ENCODE assay signal across 9 cellular contexts in the genomic region with DNA sequence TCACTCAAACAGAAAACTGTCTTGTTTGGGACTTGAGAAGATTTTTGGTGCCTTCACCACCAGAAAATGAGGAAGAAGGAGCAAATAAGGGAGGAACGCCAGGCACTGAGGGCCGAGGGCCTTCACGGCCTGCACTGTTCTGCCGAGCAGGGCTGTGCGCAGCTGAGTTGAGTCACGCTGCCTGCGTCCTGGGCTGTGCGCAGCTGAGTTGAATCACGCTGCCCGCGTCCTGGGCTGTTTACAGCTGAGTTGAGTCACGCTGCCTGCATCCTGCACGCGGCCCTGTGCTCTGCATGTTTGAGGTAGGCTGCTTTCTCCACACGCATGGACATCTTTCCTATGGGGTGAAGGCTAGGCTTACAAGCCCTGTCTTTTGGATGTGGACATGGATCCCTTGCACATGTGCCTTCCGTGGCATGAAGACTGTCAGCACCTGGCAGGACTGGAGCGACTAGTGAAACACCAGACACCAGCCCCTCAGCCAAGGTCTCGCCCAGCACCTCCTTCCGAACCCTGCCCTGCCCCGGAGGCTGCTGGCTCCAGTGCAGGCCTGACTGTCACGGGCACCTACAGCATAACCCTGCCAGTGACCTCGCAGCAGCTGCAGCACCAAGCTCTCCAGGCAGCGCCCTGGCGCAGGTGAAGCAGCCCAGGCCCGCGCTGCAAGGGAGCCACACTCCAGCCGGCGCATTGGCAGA.
DNase-seq lines count a peak whose midpoint lies in the region; ATAC-seq and TF ChIP-seq lines count a peak whose summit lies in the region.
"Had no signal": no experiment of that assay in that cellular context is flagged by ENCODE, and none has a peak within 500 bp of the region (broad histone marks: within the 10 kb centered on the region; RNA-seq: fewer than 3 reads in every experiment).

No MANE protein-coding gene starts in this region.

- no peak overlapping the region for H2AK9ac ChIP-seq in IMR-90 (replicated peaks; ENCODE audit: low read depth, low read length, poor library complexity)

- H4K91ac ChIP-seq in IMR-90 (ENCODE audit: insufficient read depth, low read depth, low read length): no peak overlapping the region

- H2BK15ac ChIP-seq in IMR-90 (ENCODE audit: low read depth, low read length): no peak overlapping the region

- peak; percentile 88 for DNase-seq in GM12865 (ENCODE audit: low read depth)
- DNase-seq in IMR-90: peak; percentile 46
- DNase-seq in astrocyte of the hippocampus (ENCODE audit: low read depth, low spot score): peak; percentile 98
- peak; percentile 97 for DNase-seq in osteoblast (ENCODE audit: insufficient read length, low spot score, missing footprints)
- no peak for DNase-seq in globus pallidus (ENCODE audit: low spot score)
- DNase-seq in NCI-H2171 treated with DMSO at 0.1 percent for 48 hours (lab: John Stamatoyannopoulos, UW): no peak

- WGBS in IMR-90 (ENCODE audit: extremely low coverage in 2 of 2, insufficient read length in 1 of 2), 2 experiments: 82% methylated on average over 16 of the region's 28 CpGs; no CpG with 5 or more reads in 1 of the 2 experiments

- H3K36me3 ChIP-seq in IMR-90 (ENCODE audit: control insufficient read depth, insufficient read depth, low read length) (no peaks in the 10 kb centered on the region), osteoblast (ENCODE audit: insufficient read depth, low read length) (no peaks in the 10 kb centered on the region)

- H3K14ac ChIP-seq in IMR-90 (replicated peaks; ENCODE audit: low read depth, low read length): no peak overlapping the region

- TF ChIP-seq CTCF in GM12865 (IDR thresholded peaks at IDR 0.05; ENCODE audit: insufficient read depth, low read depth, low read length, missing control alignments): no peak
- no peak for TF ChIP-seq CTCF in IMR-90 (conservative IDR thresholded peaks at IDR 0.05; ENCODE audit: low read depth, low read length)
- no peak for TF ChIP-seq CTCF in osteoblast (IDR thresholded peaks at IDR 0.05; ENCODE audit: extremely low read depth, low read depth, low read length)

- dilution Hi-C loops in IMR-90 (cut with HindIII; ENCODE audit: low sequenced_read_pairs, unreplicated experiment): no loop called here

- H3K9me3 ChIP-seq in IMR-90 (ENCODE audit: control insufficient read depth, insufficient read depth, low read length): no peaks in the 10 kb centered on the region
- no peaks in the 10 kb centered on the region for H3K9me3 ChIP-seq in osteoblast (ENCODE audit: low read depth, low read length)

- no peak overlapping the region for H2BK20ac ChIP-seq in IMR-90 (ENCODE audit: low read depth, low read length)

- TF ChIP-seq RAD21 in IMR-90 (IDR thresholded peaks at IDR 0.05; ENCODE audit: low read length): no peak

- POLR2A ChIA-PET in IMR-90 (lab: Charles Lee; ENCODE audit: unreplicated experiment): interaction anchor here (0.7 kb wide), 1 partner anchor 156 kb away, joined by 3 read pairs; no protein-coding TSS in a partner anchor

- H3K4me3 ChIP-seq in GM12865 (ENCODE audit: low read depth, low read length) (no peak overlapping the region), IMR-90 (ENCODE audit: insufficient read depth, low read depth, low read length) (no peak overlapping the region), osteoblast (ENCODE audit: insufficient read depth, low read length) (no peak overlapping the region)

- no peaks in the 10 kb centered on the region; the same call in 1 of the 2 replicates for H3K27me3 ChIP-seq in IMR-90 (ENCODE audit: control insufficient read depth, insufficient read depth, low read length)
- no peaks in the 10 kb centered on the region for H3K27me3 ChIP-seq in osteoblast (ENCODE audit: insufficient read depth, low read length)

- no peak overlapping the region for H4K5ac ChIP-seq in IMR-90 (ENCODE audit: low read depth, low read length)

- H2AK5ac ChIP-seq in IMR-90 (ENCODE audit: low read depth, low read length): no peak overlapping the region

- peak overlapping the region; percentile 53 for H2BK5ac ChIP-seq in IMR-90 (ENCODE audit: low read depth, low read length, poor library complexity, severe bottlenecking)

- peak; percentile 65 for ATAC-seq in IMR-90 (ENCODE audit: low read depth)
- ATAC-seq in HG02678 (IDR thresholded peaks at IDR 0.05; ENCODE audit: unreplicated experiment): no peak
- no peak for ATAC-seq in HG02759 (IDR thresholded peaks at IDR 0.05; ENCODE audit: unreplicated experiment)
- ATAC-seq: left colon had no signal

- no TSS peak for BruUV-seq in IMR-90 (replicated peaks; lab: Mats Ljungman, UMichigan)

- H3K4me1 ChIP-seq in IMR-90 (ENCODE audit: control insufficient read depth, insufficient read depth, low read length): no peaks in the 10 kb centered on the region
- H3K4me1 ChIP-seq in osteoblast (ENCODE audit: insufficient read depth, low read length): peaks cover 2% of the 10 kb centered on the region

- no peaks in the 10 kb centered on the region for H3K79me1 ChIP-seq in IMR-90 (ENCODE audit: low read depth in 1 of 2, low read length in 2 of 2)

- H3K79me2 ChIP-seq in osteoblast (ENCODE audit: insufficient read depth, low read length): no peaks in the 10 kb centered on the region

- no peak overlapping the region for H3K56ac ChIP-seq in IMR-90 (ENCODE audit: extremely low read depth, insufficient read depth, low read length)

- H4K8ac ChIP-seq in IMR-90 (ENCODE audit: low read depth in 2 of 2, low read length in 2 of 2): no peak overlapping the region

- TF ChIP-seq POLR2A in IMR-90 (IDR thresholded peaks at IDR 0.05; ENCODE audit: low read depth, low read length): no peak

- intact Hi-C loops in IMR-90 (cut with micrococcal nuclease): no loop called here

- no peak overlapping the region for H3K18ac ChIP-seq in IMR-90 (ENCODE audit: low read depth, low read length)

- CTCF ChIA-PET in IMR-90 (lab: Yijun Ruan, JAX): no interaction called here

- no peak overlapping the region for H3K23ac ChIP-seq in IMR-90 (ENCODE audit: low read depth, low read length)

- H3K27ac ChIP-seq in IMR-90 (ENCODE audit: insufficient read depth, low read length) (no peak overlapping the region), osteoblast (ENCODE audit: low read depth, low read length) (peak overlapping the region; percentile 52)

- H2AFZ ChIP-seq in IMR-90 (replicated peaks; ENCODE audit: low read length, poor library complexity) (no peak overlapping the region), osteoblast (ENCODE audit: low read length) (peak overlapping the region; percentile 77)

- in situ Hi-C loops in IMR-90 (cut with MboI; ENCODE audit: low sequenced_read_pairs): no loop called here

- no peaks in the 10 kb centered on the region for H4K20me1 ChIP-seq in IMR-90 (ENCODE audit: insufficient read depth, low read length)
- H4K20me1 ChIP-seq in osteoblast (ENCODE audit: insufficient read depth, low read length): no peaks in the 10 kb centered on the region

- no peak overlapping the region for H2BK120ac ChIP-seq in IMR-90 (ENCODE audit: low read depth, low read length)

- H3K9ac ChIP-seq in IMR-90 (ENCODE audit: low read depth, low read length): no peak overlapping the region

- H3K4me2 ChIP-seq in IMR-90 (ENCODE audit: low read depth, low read length) (no peak overlapping the region), osteoblast (ENCODE audit: insufficient read depth, low read length) (no peak overlapping the region)

- H3K4ac ChIP-seq in IMR-90 (ENCODE audit: low read depth, low read length): no peak overlapping the region

- H3K9me1 ChIP-seq in IMR-90 (ENCODE audit: insufficient read depth, low read length): no peaks in the 10 kb centered on the region

TF ChIP-seq in IMR-90, 13 proteins besides CTCF, POLR2A, EP300 and RAD21:
- no peak for TF ChIP-seq RFX5 (IDR thresholded peaks at IDR 0.05; ENCODE audit: low read depth, low read length)
- TF ChIP-seq, protein P1, sequence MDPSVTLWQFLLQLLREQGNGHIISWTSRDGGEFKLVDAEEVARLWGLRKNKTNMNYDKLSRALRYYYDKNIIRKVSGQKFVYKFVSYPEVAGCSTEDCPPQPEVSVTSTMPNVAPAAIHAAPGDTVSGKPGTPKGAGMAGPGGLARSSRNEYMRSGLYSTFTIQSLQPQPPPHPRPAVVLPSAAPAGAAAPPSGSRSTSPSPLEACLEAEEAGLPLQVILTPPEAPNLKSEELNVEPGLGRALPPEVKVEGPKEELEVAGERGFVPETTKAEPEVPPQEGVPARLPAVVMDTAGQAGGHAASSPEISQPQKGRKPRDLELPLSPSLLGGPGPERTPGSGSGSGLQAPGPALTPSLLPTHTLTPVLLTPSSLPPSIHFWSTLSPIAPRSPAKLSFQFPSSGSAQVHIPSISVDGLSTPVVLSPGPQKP (IDR thresholded peaks at IDR 0.05; ENCODE audit: borderline replicate concordance, low read depth, low read length): no peak
- TF ChIP-seq BHLHE40 (IDR thresholded peaks at IDR 0.05; ENCODE audit: low read depth, low read length): no peak
- no peak for TF ChIP-seq MAFK (IDR thresholded peaks at IDR 0.05; ENCODE audit: low read depth, low read length)
- no peak for TF ChIP-seq MXI1 (IDR thresholded peaks at IDR 0.05; ENCODE audit: borderline replicate concordance, low read depth, low read length)
- TF ChIP-seq SMC3 (IDR thresholded peaks at IDR 0.05; ENCODE audit: low read depth, low read length): no peak
- no peak for TF ChIP-seq CEBPB (IDR thresholded peaks at IDR 0.05; ENCODE audit: low read depth, low read length)
- TF ChIP-seq NFE2L2 (IDR thresholded peaks at IDR 0.05; ENCODE audit: low read depth, low read length): no peak
- TF ChIP-seq RCOR1 (IDR thresholded peaks at IDR 0.05; ENCODE audit: insufficient replicate concordance, low read length): no peak
- no peak for TF ChIP-seq FOS (IDR thresholded peaks at IDR 0.05; ENCODE audit: low read depth, low read length)
- TF ChIP-seq, protein P2, sequence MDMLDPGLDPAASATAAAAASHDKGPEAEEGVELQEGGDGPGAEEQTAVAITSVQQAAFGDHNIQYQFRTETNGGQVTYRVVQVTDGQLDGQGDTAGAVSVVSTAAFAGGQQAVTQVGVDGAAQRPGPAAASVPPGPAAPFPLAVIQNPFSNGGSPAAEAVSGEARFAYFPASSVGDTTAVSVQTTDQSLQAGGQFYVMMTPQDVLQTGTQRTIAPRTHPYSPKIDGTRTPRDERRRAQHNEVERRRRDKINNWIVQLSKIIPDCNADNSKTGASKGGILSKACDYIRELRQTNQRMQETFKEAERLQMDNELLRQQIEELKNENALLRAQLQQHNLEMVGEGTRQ (IDR thresholded peaks at IDR 0.05; ENCODE audit: low read depth, low read length): no peak
- no peak for TF ChIP-seq MAZ (IDR thresholded peaks at IDR 0.05; ENCODE audit: borderline replicate concordance, low read depth, low read length)
- no peak for TF ChIP-seq CHD1 (IDR thresholded peaks at IDR 0.05; ENCODE audit: low read depth, low read length)

Comparison
In these comparisons a context has a peak if more than half of its experiments do, and no peak if none do; other contexts are left out.
1. DNase-seq: peak in GM12865 (single experiment), IMR-90 (single experiment), astrocyte of the hippocampus (single experiment) and osteoblast (single experiment); none in globus pallidus (single experiment) and NCI-H2171 treated with DMSO at 0.1 percent for 48 hours (single experiment).